13 cellular contexts compared by ENCODE assay signal in genomic region chr1:31855038-31855845, GRCh38. TPM values are rescaled to one million over a fixed set of nuclear protein-coding genes. Genes with fewer than 3 reads are reported as not detected.
DNase-seq lines count a peak whose midpoint lies in the region; ATAC-seq and TF ChIP-seq lines count a peak whose summit lies in the region.
"Had no signal": no experiment of that assay in that cellular context is flagged by ENCODE, and none has a peak within 500 bp of the region (broad histone marks: within the 10 kb centered on the region; RNA-seq: fewer than 3 reads in every experiment).

No MANE protein-coding gene starts in this region.

- H3K4me1 Mint-ChIP-seq in CD8-positive, alpha-beta T cell (ENCODE audit: low read depth): peaks cover 4% of the 10 kb centered on the region

- no peaks in the 10 kb centered on the region for H3K27me3 ChIP-seq in A673 (replicated peaks; ENCODE audit: insufficient read depth, low read depth, low read length, poor library complexity)
- H3K27me3 ChIP-seq in CD8-positive, alpha-beta T cell (ENCODE audit: insufficient read depth, low read length): no peaks in the 10 kb centered on the region
- H3K27me3 ChIP-seq in Peyer's patch: no peaks in the 10 kb centered on the region
- H3K27me3 ChIP-seq: neutrophil, transverse colon had no signal

- intact Hi-C loops in A673 (cut with micrococcal nuclease; ENCODE audit: unreplicated experiment): no loop called here
- intact Hi-C loops in CD8-positive, alpha-beta T cell (cut with DNase I, micrococcal nuclease): no loop called here

- no peaks in the 10 kb centered on the region for H3K9me3 ChIP-seq in A673 (ENCODE audit: low read depth, low read length, poor library complexity, severe bottlenecking)
- no peaks in the 10 kb centered on the region for H3K9me3 ChIP-seq in CD8-positive, alpha-beta T cell (ENCODE audit: low read length)
- H3K9me3 ChIP-seq in Peyer's patch: no peaks in the 10 kb centered on the region
- H3K9me3 ChIP-seq: neutrophil, transverse colon had no signal

- no TSS peak for BruUV-seq in A673 (replicated peaks; lab: Mats Ljungman, UMichigan)

- no peaks in the 10 kb centered on the region for H3K9me3 Mint-ChIP-seq in CD8-positive, alpha-beta T cell
- H3K9me3 Mint-ChIP-seq: dendritic cell treated with granulocyte-macrophage colony-stimulating factor and Interleukin-4, amounts not matched to agents 40 ng/mL and 50 ng/mL, for 4 days had no signal

- no peaks in the 10 kb centered on the region for H3K36me3 Mint-ChIP-seq in CD8-positive, alpha-beta T cell

- no peak overlapping the region for H3K27ac Mint-ChIP-seq in CD8-positive, alpha-beta T cell
- H3K27ac Mint-ChIP-seq: dendritic cell treated with granulocyte-macrophage colony-stimulating factor and Interleukin-4, amounts not matched to agents 40 ng/mL and 50 ng/mL, for 4 days had no signal

- CTCF ChIA-PET in A673 (lab: Charles Lee): no interaction called here
- CTCF ChIA-PET in CD8-positive, alpha-beta T cell (lab: Charles Lee): interaction anchor here (0.8 kb wide), 1 partner anchor 10 kb away, joined by 3 read pairs; no protein-coding TSS in a partner anchor

- TF ChIP-seq CTCF in A673 (conservative IDR thresholded peaks at IDR 0.05; ENCODE audit: low read depth, low read length) (no peak), fibroblast of the aortic adventitia (IDR thresholded peaks at IDR 0.05; ENCODE audit: insufficient read depth, low read length) (no peak), Peyer's patch (IDR thresholded peaks at IDR 0.05) (no peak)
- TF ChIP-seq CTCF in CD8-positive, alpha-beta T cell (IDR thresholded peaks at IDR 0.05): no peak

- H3K4me3 ChIP-seq in A673 (ENCODE audit: low read depth, low read length, poor library complexity, severe bottlenecking) (no peak overlapping the region), fibroblast of the aortic adventitia (ENCODE audit: low read depth, low read length) (no peak overlapping the region), Peyer's patch (no peak overlapping the region)
- H3K4me3 ChIP-seq in CD8-positive, alpha-beta T cell (ENCODE audit: low read depth, low read length): no peak overlapping the region
- H3K4me3 ChIP-seq: transverse colon had no signal

- no peak overlapping the region for H3K4me3 Mint-ChIP-seq in CD8-positive, alpha-beta T cell
- H3K4me3 Mint-ChIP-seq: dendritic cell treated with granulocyte-macrophage colony-stimulating factor and Interleukin-4, amounts not matched to agents 40 ng/mL and 50 ng/mL, for 4 days had no signal

- no peaks in the 10 kb centered on the region for H3K36me3 ChIP-seq in A673 (ENCODE audit: insufficient read depth, low read length, poor library complexity, severe bottlenecking)
- no peaks in the 10 kb centered on the region for H3K36me3 ChIP-seq in CD8-positive, alpha-beta T cell (ENCODE audit: insufficient read depth, low read length)
- H3K36me3 ChIP-seq in Peyer's patch: no peaks in the 10 kb centered on the region
- H3K36me3 ChIP-seq: neutrophil, transverse colon had no signal

- H3K4me1 ChIP-seq in A673 (ENCODE audit: insufficient read depth, low read length, poor library complexity, severe bottlenecking): peaks cover 8% of the 10 kb centered on the region
- peaks cover 10% of the 10 kb centered on the region for H3K4me1 ChIP-seq in CD8-positive, alpha-beta T cell (ENCODE audit: insufficient read depth, low read length)
- no peaks in the 10 kb centered on the region for H3K4me1 ChIP-seq in Peyer's patch

- H3K27ac ChIP-seq in A673 (ENCODE audit: low read depth, low read length, poor library complexity, severe bottlenecking) (no peak overlapping the region), Peyer's patch (no peak overlapping the region)
- H3K27ac ChIP-seq in CD8-positive, alpha-beta T cell (ENCODE audit: low read depth, low read length): no peak overlapping the region
- H3K27ac ChIP-seq: neutrophil had no signal

- POLR2A ChIA-PET in A673 (lab: Charles Lee; ENCODE audit: low non-redundant PET): no interaction called here
- POLR2A ChIA-PET in CD8-positive, alpha-beta T cell (lab: Charles Lee): no interaction called here

- no peaks in the 10 kb centered on the region for H3K27me3 Mint-ChIP-seq in CD8-positive, alpha-beta T cell (ENCODE audit: low read depth)

- peak; percentile 57 for DNase-seq in A673 (ENCODE audit: low spot score)
- peak; percentile 70 for DNase-seq in GM03348 (ENCODE audit: low spot score)
- peak; percentile 39 for DNase-seq in RPMI7951 (ENCODE audit: low read depth)
- DNase-seq in fibroblast of the aortic adventitia (ENCODE audit: low read depth): peak; percentile 36
- no peak for DNase-seq in CD8-positive, alpha-beta T cell
- DNase-seq in cerebellum (ENCODE audit: low spot score): no peak
- no peak for DNase-seq in Peyer's patch
- no peak for DNase-seq in NOMO-1 treated with dmso at 0.1 percent for 144 hours (lab: John Stamatoyannopoulos, UW; ENCODE audit: unreplicated experiment)
- DNase-seq: activated CD8-positive, alpha-beta memory T cell treated with anti-CD3 and anti-CD28 coated beads, Interleukin-2, amount 50 U/mL, for 4 hours; NCI-H2081; transverse colon had no signal

- TF ChIP-seq POLR2A in Peyer's patch (IDR thresholded peaks at IDR 0.05): no peak

- no peak for ATAC-seq in CD8-positive, alpha-beta T cell

RNA-seq across cellular contexts. Expression of gene SPOCD1, which starts 39.4 kb away (rescaled TPM):
- total RNA-seq in A673 (2021) (0.58 and 0.85 TPM in 2 replicates), fibroblast of the aortic adventitia (ENCODE audit: low replicate concordance) (3.4 and 37.2 TPM in 2 replicates), cerebellum (not detected), Peyer's patch (1 to 10 TPM in 1 of 4 donors, under 1 TPM in 1, not detected in 2; 0.80 to 3.3 TPM)
- 9.6 and 12.4 TPM in 2 replicates for total RNA-seq in RPMI7951 (2014; rRNA removed; shearing (Covaris generic))
- not detected for total RNA-seq in CD8-positive, alpha-beta T cell

Comparison
In these comparisons a context has a peak if more than half of its experiments do, and no peak if none do; other contexts are left out.
1. DNase-seq: peak in A673 (single experiment), GM03348 (single experiment), RPMI7951 (single experiment) and fibroblast of the aortic adventitia (single experiment); none in CD8-positive, alpha-beta T cell (0 of 7), cerebellum (single experiment), Peyer's patch (0 of 3) and NOMO-1 treated with dmso at 0.1 percent for 144 hours (single experiment).